Comparison of ENCODE assay signal across 2 cellular contexts in the genomic region with DNA sequence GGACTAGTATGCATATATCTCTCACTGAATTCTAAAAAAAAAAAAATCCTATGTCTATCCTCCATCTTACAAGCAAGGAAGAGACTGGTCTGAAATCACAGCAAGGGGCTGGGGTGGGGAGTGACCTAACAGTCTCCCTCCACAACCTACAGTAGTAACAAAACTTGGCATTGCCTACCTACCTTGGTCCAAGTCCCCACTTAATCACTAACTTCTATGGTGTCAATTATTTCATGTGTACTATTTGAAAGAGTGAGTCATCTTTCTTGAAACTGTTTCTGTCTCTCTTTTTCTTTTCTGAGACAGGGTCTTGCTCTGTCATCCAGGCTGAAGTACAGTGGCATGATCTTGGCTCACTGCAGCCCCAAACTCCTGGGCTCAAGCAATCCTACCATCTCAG.
A peak's percentile ranks its signal among the peaks of the same experiment; 100 is the strongest.
TF ChIP-seq lines count a peak whose summit lies in the region.

No MANE protein-coding gene starts in this region.

TF ChIP-seq in IMR-90, 13 proteins besides CTCF, POLR2A, EP300 and RAD21:
- TF ChIP-seq, protein P1, sequence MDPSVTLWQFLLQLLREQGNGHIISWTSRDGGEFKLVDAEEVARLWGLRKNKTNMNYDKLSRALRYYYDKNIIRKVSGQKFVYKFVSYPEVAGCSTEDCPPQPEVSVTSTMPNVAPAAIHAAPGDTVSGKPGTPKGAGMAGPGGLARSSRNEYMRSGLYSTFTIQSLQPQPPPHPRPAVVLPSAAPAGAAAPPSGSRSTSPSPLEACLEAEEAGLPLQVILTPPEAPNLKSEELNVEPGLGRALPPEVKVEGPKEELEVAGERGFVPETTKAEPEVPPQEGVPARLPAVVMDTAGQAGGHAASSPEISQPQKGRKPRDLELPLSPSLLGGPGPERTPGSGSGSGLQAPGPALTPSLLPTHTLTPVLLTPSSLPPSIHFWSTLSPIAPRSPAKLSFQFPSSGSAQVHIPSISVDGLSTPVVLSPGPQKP (IDR thresholded peaks at IDR 0.05; ENCODE audit: borderline replicate concordance, low read depth, low read length): no peak
- no peak for TF ChIP-seq NFE2L2 (IDR thresholded peaks at IDR 0.05; ENCODE audit: low read depth, low read length)
- TF ChIP-seq BHLHE40 (IDR thresholded peaks at IDR 0.05; ENCODE audit: low read depth, low read length): no peak
- no peak for TF ChIP-seq RFX5 (IDR thresholded peaks at IDR 0.05; ENCODE audit: low read depth, low read length)
- no peak for TF ChIP-seq CHD1 (IDR thresholded peaks at IDR 0.05; ENCODE audit: low read depth, low read length)
- 0 out of 2 replicates have a peak, but pooled peaks have one; percentile 21 for TF ChIP-seq FOS (IDR thresholded peaks at IDR 0.05; ENCODE audit: low read depth, low read length)
- TF ChIP-seq MAFK (IDR thresholded peaks at IDR 0.05; ENCODE audit: low read depth, low read length): no peak

TF ChIP-seq in HepG2, 621 proteins besides CTCF, POLR2A, EP300 and RAD21:
- TF ChIP-seq MEF2D (CRISPR knock-in tag; IDR thresholded peaks at IDR 0.05) (no peak), WIZ (CRISPR knock-in tag; IDR thresholded peaks at IDR 0.05) (no peak), ZBTB7A (CRISPR knock-in tag; IDR thresholded peaks at IDR 0.05) (no peak), ZBTB1 (CRISPR knock-in tag; IDR thresholded peaks at IDR 0.05; ENCODE audit: borderline replicate concordance) (no peak), TOE1 (CRISPR knock-in tag; IDR thresholded peaks at IDR 0.05) (no peak), FLYWCH1 (CRISPR knock-in tag; IDR thresholded peaks at IDR 0.05) (no peak)
- TF ChIP-seq, protein P2, sequence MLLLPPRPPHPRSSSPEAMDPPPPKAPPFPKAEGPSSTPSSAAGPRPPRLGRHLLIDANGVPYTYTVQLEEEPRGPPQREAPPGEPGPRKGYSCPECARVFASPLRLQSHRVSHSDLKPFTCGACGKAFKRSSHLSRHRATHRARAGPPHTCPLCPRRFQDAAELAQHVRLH (CRISPR knock-in tag; IDR thresholded peaks at IDR 0.05; ENCODE audit: borderline replicate concordance, low read depth): no peak
- TF ChIP-seq, protein P3, sequence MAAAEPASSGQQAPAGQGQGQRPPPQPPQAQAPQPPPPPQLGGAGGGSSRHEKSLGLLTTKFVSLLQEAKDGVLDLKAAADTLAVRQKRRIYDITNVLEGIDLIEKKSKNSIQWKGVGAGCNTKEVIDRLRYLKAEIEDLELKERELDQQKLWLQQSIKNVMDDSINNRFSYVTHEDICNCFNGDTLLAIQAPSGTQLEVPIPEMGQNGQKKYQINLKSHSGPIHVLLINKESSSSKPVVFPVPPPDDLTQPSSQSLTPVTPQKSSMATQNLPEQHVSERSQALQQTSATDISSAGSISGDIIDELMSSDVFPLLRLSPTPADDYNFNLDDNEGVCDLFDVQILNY (CRISPR knock-in tag; conservative IDR thresholded peaks at IDR 0.05): no peak
- TF ChIP-seq, protein P4, sequence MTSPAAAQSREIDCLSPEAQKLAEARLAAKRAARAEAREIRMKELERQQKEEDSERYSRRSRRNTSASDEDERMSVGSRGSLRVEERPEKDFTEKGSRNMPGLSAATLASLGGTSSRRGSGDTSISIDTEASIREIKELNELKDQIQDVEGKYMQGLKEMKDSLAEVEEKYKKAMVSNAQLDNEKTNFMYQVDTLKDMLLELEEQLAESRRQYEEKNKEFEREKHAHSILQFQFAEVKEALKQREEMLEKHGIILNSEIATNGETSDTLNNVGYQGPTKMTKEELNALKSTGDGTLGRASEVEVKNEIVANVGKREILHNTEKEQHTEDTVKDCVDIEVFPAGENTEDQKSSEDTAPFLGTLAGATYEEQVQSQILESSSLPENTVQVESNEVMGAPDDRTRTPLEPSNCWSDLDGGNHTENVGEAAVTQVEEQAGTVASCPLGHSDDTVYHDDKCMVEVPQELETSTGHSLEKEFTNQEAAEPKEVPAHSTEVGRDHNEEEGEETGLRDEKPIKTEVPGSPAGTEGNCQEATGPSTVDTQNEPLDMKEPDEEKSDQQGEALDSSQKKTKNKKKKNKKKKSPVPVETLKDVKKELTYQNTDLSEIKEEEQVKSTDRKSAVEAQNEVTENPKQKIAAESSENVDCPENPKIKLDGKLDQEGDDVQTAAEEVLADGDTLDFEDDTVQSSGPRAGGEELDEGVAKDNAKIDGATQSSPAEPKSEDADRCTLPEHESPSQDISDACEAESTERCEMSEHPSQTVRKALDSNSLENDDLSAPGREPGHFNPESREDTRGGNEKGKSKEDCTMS (CRISPR knock-in tag; conservative IDR thresholded peaks at IDR 0.05): no peak
- TF ChIP-seq, protein P5, sequence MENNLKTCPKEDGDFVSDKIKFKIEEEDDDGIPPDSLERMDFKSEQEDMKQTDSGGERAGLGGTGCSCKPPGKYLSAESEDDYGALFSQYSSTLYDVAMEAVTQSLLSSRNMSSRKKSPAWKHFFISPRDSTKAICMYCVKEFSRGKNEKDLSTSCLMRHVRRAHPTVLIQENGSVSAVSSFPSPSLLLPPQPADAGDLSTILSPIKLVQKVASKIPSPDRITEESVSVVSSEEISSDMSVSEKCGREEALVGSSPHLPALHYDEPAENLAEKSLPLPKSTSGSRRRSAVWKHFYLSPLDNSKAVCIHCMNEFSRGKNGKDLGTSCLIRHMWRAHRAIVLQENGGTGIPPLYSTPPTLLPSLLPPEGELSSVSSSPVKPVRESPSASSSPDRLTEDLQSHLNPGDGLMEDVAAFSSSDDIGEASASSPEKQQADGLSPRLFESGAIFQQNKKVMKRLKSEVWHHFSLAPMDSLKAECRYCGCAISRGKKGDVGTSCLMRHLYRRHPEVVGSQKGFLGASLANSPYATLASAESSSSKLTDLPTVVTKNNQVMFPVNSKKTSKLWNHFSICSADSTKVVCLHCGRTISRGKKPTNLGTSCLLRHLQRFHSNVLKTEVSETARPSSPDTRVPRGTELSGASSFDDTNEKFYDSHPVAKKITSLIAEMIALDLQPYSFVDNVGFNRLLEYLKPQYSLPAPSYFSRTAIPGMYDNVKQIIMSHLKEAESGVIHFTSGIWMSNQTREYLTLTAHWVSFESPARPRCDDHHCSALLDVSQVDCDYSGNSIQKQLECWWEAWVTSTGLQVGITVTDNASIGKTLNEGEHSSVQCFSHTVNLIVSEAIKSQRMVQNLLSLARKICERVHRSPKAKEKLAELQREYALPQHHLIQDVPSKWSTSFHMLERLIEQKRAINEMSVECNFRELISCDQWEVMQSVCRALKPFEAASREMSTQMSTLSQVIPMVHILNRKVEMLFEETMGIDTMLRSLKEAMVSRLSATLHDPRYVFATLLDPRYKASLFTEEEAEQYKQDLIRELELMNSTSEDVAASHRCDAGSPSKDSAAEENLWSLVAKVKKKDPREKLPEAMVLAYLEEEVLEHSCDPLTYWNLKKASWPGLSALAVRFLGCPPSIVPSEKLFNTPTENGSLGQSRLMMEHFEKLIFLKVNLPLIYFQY (CRISPR knock-in tag; IDR thresholded peaks at IDR 0.05; ENCODE audit: borderline replicate concordance): no peak
TF ChIP-seq in HepG2: peak in this region for 0.
